13 cellular contexts compared by ENCODE assay signal in genomic region chr11:120012245-120012644, GRCh38.
"Had no signal": no experiment of that assay in that cellular context is flagged by ENCODE, and none has a peak within 500 bp of the region (broad histone marks: within the 10 kb centered on the region; RNA-seq: fewer than 3 reads in every experiment).

No MANE protein-coding gene starts in this region.

- H3K36me3 ChIP-seq: heart left ventricle, neutrophil, spleen, thoracic aorta, transverse colon had no signal

- DNase-seq: effector memory CD8-positive, alpha-beta T cell; heart left ventricle; mesendoderm; naive thymus-derived CD4-positive, alpha-beta T cell; nephron progenitor cell; spleen; stimulated activated CD4-positive, alpha-beta T cell treated with anti-CD3 and anti-CD28 coated beads, Interleukin-15, amount 100 ng/mL, for 24 hours; stimulated activated CD4-positive, alpha-beta T cell treated with anti-CD3 and anti-CD28 coated beads, Interleukin-1b, Interleukin-23, amount 100 ng/mL, for 48 hours; stimulated activated CD4-positive, alpha-beta T cell treated with anti-CD3 and anti-CD28 coated beads, Interleukin-4, amount 100 ng/mL, for 24 hours; transverse colon had no signal

- H3K27ac ChIP-seq: heart left ventricle, neutrophil, spleen, thoracic aorta, transverse colon had no signal

- H3K4me1 ChIP-seq: spleen had no signal

- H3K4me3 ChIP-seq: heart left ventricle, spleen, thoracic aorta, transverse colon had no signal

- ATAC-seq: effector memory CD8-positive, alpha-beta T cell; heart left ventricle; naive thymus-derived CD4-positive, alpha-beta T cell; stimulated activated memory B cell treated with anti-CD40 and anti-IgM and Interleukin-4, amounts not matched to agents 10 μg/mL and 1 μg/mL and 100 μg/mL, for 72 hours had no signal

- H3K9me3 ChIP-seq: heart left ventricle, neutrophil, spleen, thoracic aorta, transverse colon had no signal
